11 cellular contexts compared by ENCODE assay signal in genomic region chr10:42943025-42943818, GRCh38.
"Had no signal": no experiment of that assay in that cellular context is flagged by ENCODE, and none has a peak within 500 bp of the region (broad histone marks: within the 10 kb centered on the region; RNA-seq: fewer than 3 reads in every experiment).

No MANE protein-coding gene starts in this region.

- ATAC-seq: effector memory CD8-positive, alpha-beta T cell; gastrocnemius medialis had no signal

- H3K27ac Mint-ChIP-seq: activated naive CD4-positive, alpha-beta T cell treated with anti-CD3 and anti-CD28 coated beads for 36 hours; activated T-helper 1 cell treated with anti-CD3 and anti-CD28 coated beads, Interleukin-12 subunit alpha, Interleukin-12 subunit beta, Interleukin-2, Interleukin-4 antibody, amounts not matched to agents 30 ng/mL and 10 ng/mL and 1 ng/mL, durations not matched to agents 14 hours and 24 hours and 36 hours; effector memory CD8-positive, alpha-beta T cell had no signal

- H3K9me3 Mint-ChIP-seq: activated naive CD4-positive, alpha-beta T cell treated with anti-CD3 and anti-CD28 coated beads for 36 hours; activated T-helper 1 cell treated with anti-CD3 and anti-CD28 coated beads, Interleukin-12 subunit alpha, Interleukin-12 subunit beta, Interleukin-2, Interleukin-4 antibody, amounts not matched to agents 30 ng/mL and 10 ng/mL and 1 ng/mL, durations not matched to agents 14 hours and 24 hours and 36 hours; effector memory CD8-positive, alpha-beta T cell had no signal

- DNase-seq: activated CD4-positive, alpha-beta T cell treated with anti-CD3 and anti-CD28 coated beads, Interleukin-2, amount 50 U/mL, for 4 hours; activated naive CD4-positive, alpha-beta T cell treated with anti-CD3 and anti-CD28 coated beads for 36 hours; caudate nucleus; cortex of kidney; effector memory CD8-positive, alpha-beta T cell; gastrocnemius medialis; occipital lobe; stimulated activated CD4-positive, alpha-beta T cell treated with anti-CD3 and anti-CD28 coated beads, Interleukin-15, amount 100 ng/mL, for 24 hours; stimulated activated CD4-positive, alpha-beta T cell treated with anti-CD3 and anti-CD28 coated beads, Interleukin-4, amount 100 ng/mL, for 24 hours; T-helper 2 cell had no signal

- H3K4me3 Mint-ChIP-seq: activated naive CD4-positive, alpha-beta T cell treated with anti-CD3 and anti-CD28 coated beads for 36 hours; activated T-helper 1 cell treated with anti-CD3 and anti-CD28 coated beads, Interleukin-12 subunit alpha, Interleukin-12 subunit beta, Interleukin-2, Interleukin-4 antibody, amounts not matched to agents 30 ng/mL and 10 ng/mL and 1 ng/mL, durations not matched to agents 14 hours and 24 hours and 36 hours; effector memory CD8-positive, alpha-beta T cell had no signal
